ENCODE assay signal across 10 cellular contexts in genomic region chr20:58894652-58895051, GRCh38. TPM values are rescaled to one million over a fixed set of nuclear protein-coding genes. Genes with fewer than 3 reads are reported as not detected.
DNase-seq lines count a peak whose midpoint lies in the region; ATAC-seq and TF ChIP-seq lines count a peak whose summit lies in the region.
"Had no signal": no experiment of that assay in that cellular context is flagged by ENCODE, and none has a peak within 500 bp of the region (broad histone marks: within the 10 kb centered on the region; RNA-seq: fewer than 3 reads in every experiment).

No MANE protein-coding gene starts in this region.

- peaks cover 46% of the 10 kb centered on the region for H3K36me3 Mint-ChIP-seq in T-helper 2 cell treated with Interferon-gamma antibody and Interleukin-4, amounts not matched to agents 5 μg/mL and 100 μg/mL, for 36 hours (ENCODE audit: low read depth)
- H3K36me3 Mint-ChIP-seq in T-helper 17 cell (ENCODE audit: low read depth), result peaks cover 6% of the 10 kb centered on the region

- H3K9me3 ChIP-seq in T-helper 17 cell (ENCODE audit: control insufficient read depth, low read length, poor library complexity, severe bottlenecking) (no peaks in the 10 kb centered on the region), skeletal muscle tissue (ENCODE audit: control insufficient read depth in 3 of 3, low read length in 3 of 3) (no peaks in the 10 kb centered on the region)

- no peak for DNase-seq in T-helper 2 cell treated with Interferon-gamma antibody and Interleukin-4, amounts not matched to agents 5 μg/mL and 100 μg/mL, for 36 hours (ENCODE audit: low spot score)
- DNase-seq in T-helper 2 cell (no peak), T-helper 17 cell (no peak), fibroblast of pulmonary artery (ENCODE audit: low read depth) (no peak), epidermal melanocyte (ENCODE audit: insufficient read length, low spot score) (no peak), T1000 (lab: John Stamatoyannopoulos, UW) (no peak)
- DNase-seq: NCI-H1105 treated with DMSO at 0.1 percent for 48 hours; stimulated activated CD4-positive, alpha-beta T cell treated with anti-CD3 and anti-CD28 coated beads, Interleukin-4, amount 100 ng/mL, for 24 hours had no signal

- ATAC-seq in T-helper 17 cell, result no peak
- ATAC-seq in GM19452 (IDR thresholded peaks at IDR 0.05; ENCODE audit: unreplicated experiment), result no peak

- TF ChIP-seq CTCF in fibroblast of pulmonary artery (IDR thresholded peaks at IDR 0.05; ENCODE audit: low read length, missing control alignments), result no peak

- no peaks in the 10 kb centered on the region for H3K27me3 ChIP-seq in skeletal muscle tissue (ENCODE audit: control insufficient read depth in 3 of 3, insufficient read depth in 3 of 3, low read length in 3 of 3)

- peak overlapping the region; percentile 92 for H3K4me3 Mint-ChIP-seq in T-helper 2 cell treated with Interferon-gamma antibody and Interleukin-4, amounts not matched to agents 5 μg/mL and 100 μg/mL, for 36 hours
- H3K4me3 Mint-ChIP-seq in T-helper 17 cell, result peak overlapping the region; percentile 88

- peak overlapping the region; percentile 1 to 54 (median 22) for H3K9ac ChIP-seq in skeletal muscle tissue (ENCODE audit: low read depth in 1 of 3, low read length in 3 of 3)

- peak overlapping the region; percentile 20 for H3K27ac Mint-ChIP-seq in T-helper 2 cell treated with Interferon-gamma antibody and Interleukin-4, amounts not matched to agents 5 μg/mL and 100 μg/mL, for 36 hours
- H3K27ac Mint-ChIP-seq in T-helper 17 cell, result peak overlapping the region; percentile 94

- H3K9me3 Mint-ChIP-seq in T-helper 2 cell treated with Interferon-gamma antibody and Interleukin-4, amounts not matched to agents 5 μg/mL and 100 μg/mL, for 36 hours, result no peaks in the 10 kb centered on the region

- no peak overlapping the region for H3K27ac ChIP-seq in skeletal muscle tissue (ENCODE audit: low read depth, low read length)

- peaks cover 46% of the 10 kb centered on the region for H3K4me1 Mint-ChIP-seq in T-helper 2 cell treated with Interferon-gamma antibody and Interleukin-4, amounts not matched to agents 5 μg/mL and 100 μg/mL, for 36 hours (ENCODE audit: low read depth)
- H3K4me1 Mint-ChIP-seq in T-helper 17 cell, result peaks cover 53% of the 10 kb centered on the region

- H3K4me3 ChIP-seq in fibroblast of pulmonary artery (replicated peaks; ENCODE audit: low read depth, low read length) (peak overlapping the region; percentile 80), skeletal muscle tissue (ENCODE audit: low read length in 3 of 3) (peak overlapping the region in 1 of 3 donors; percentile 3)

- H3K36me3 ChIP-seq in skeletal muscle tissue (ENCODE audit: control insufficient read depth in 3 of 3, insufficient read depth in 3 of 3, low read length in 3 of 3), result peaks cover 3 to 8% (median 3%) of the 10 kb centered on the region in 3 donors

- no peaks in the 10 kb centered on the region for H3K27me3 Mint-ChIP-seq in T-helper 2 cell treated with Interferon-gamma antibody and Interleukin-4, amounts not matched to agents 5 μg/mL and 100 μg/mL, for 36 hours (ENCODE audit: low read depth)
- no peaks in the 10 kb centered on the region for H3K27me3 Mint-ChIP-seq in T-helper 17 cell

- peaks cover 53 to 62% (median 55%) of the 10 kb centered on the region in 3 donors for H3K4me1 ChIP-seq in skeletal muscle tissue (ENCODE audit: control insufficient read depth in 3 of 3, insufficient read depth in 3 of 3, low read length in 3 of 3)

RNA-seq across cellular contexts. Expression of gene GNAS, which starts 42.1 kb away (rescaled TPM):
- 1,000 to 10,000 TPM in 1 of 2 donors, 100 to 1,000 TPM in 1; 755 to 1,096 TPM for total RNA-seq in T-helper 17 cell
- total RNA-seq in skeletal muscle tissue, result 820 TPM

RNA-seq across cellular contexts. Expression of gene GNAS-AS1, which starts 44.0 kb away (rescaled TPM):
- total RNA-seq in T-helper 17 cell (under 1 TPM in 1 of 2 donors, not detected in 1; 0.72 TPM), skeletal muscle tissue (1.0 TPM)
